1 cellular context compared by ENCODE assay signal in genomic region chr10:29555091-29555745, GRCh38.
TF ChIP-seq lines count a peak whose summit lies in the region.

No MANE protein-coding gene starts in this region.

TF ChIP-seq in IMR-90, 13 proteins besides CTCF, POLR2A, EP300 and RAD21 (continued from another document):
- TF ChIP-seq NFE2L2 (IDR thresholded peaks at IDR 0.05; ENCODE audit: low read depth, low read length) = no peak
